Comparison of ENCODE assay signal across 8 cellular contexts in the genomic region with DNA sequence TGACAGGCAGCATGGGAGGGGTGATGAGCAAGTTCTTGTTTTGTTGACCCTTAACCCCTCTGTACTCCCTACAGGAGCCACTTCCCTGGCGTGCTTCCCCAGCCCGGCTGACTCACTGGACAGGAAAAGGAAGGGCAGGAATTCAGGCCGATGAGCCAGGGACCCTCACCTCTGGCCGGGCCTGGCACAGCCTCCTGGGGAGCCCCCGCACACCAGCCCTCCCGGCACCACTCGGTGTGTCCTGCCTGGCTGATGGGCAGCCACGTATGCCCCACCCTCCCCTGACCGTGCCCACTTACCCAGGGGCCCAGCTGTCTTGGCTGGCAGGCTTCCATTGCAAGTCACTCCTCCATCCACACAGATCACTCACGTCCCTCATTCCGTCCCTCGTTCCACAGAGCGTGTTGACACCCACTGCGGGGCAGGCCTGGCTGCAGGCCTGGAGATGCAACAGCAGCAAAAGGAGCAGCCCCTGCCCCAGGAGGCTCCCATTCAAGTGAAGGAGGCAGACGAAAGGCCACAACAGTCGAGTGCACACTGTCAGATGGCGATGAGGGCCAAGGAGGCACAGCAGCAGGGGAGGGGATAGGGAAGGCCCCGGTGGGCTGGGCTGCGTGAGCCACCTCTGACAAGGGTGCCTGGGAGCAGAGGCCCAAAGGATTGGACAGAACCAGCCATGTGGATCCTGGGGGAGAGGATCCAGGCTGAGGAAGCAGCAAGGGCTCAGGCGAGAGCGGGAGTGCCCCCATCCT. TPM values are rescaled to one million over a fixed set of nuclear protein-coding genes. Genes with fewer than 3 reads are reported as not detected.
DNase-seq lines count a peak whose midpoint lies in the region; ATAC-seq, FAIRE-seq and TF ChIP-seq lines count a peak whose summit lies in the region.
"Had no signal": no experiment of that assay in that cellular context is flagged by ENCODE, and none has a peak within 500 bp of the region (broad histone marks: within the 10 kb centered on the region; RNA-seq: fewer than 3 reads in every experiment).

No MANE protein-coding gene starts in this region.

- TF ChIP-seq CTCF in PC-3 (conservative IDR thresholded peaks at IDR 0.05; ENCODE audit: low read depth, low read length) (no peak), H1 (IDR thresholded peaks at IDR 0.05; ENCODE audit: control extremely low read depth in 1 of 3, insufficient read depth in 1 of 3, low read depth in 1 of 3, low read length in 3 of 3) (no peak)

- no peak for TF ChIP-seq POLR2A in H1 (IDR thresholded peaks at IDR 0.05; ENCODE audit: control extremely low read depth in 1 of 2, low read depth in 2 of 2, low read length in 2 of 2)

- no peak overlapping the region for H2BK5ac ChIP-seq in H1 (ENCODE audit: low read depth, low read length)
- H2BK5ac ChIP-seq in mesendoderm (ENCODE audit: low read length) = peak overlapping the region; percentile 14

- BruUV-seq in PC-3 (replicated peaks; lab: Mats Ljungman, UMichigan) = no TSS peak

- peak overlapping the region; percentile 73 for H3K27ac ChIP-seq in PC-3 (ENCODE audit: low read length)
- no peak overlapping the region for H3K27ac ChIP-seq in H1 (ENCODE audit: low read depth, low read length)
- H3K27ac ChIP-seq in mesendoderm (ENCODE audit: low read depth, low read length) = no peak overlapping the region
- peak overlapping the region; percentile 27 for H3K27ac ChIP-seq in urinary bladder (ENCODE audit: low read depth)

- peak; percentile 79 for ATAC-seq in PC-3
- ATAC-seq in GM21576 (IDR thresholded peaks at IDR 0.05; ENCODE audit: unreplicated experiment) = no peak

- H3K36me3 ChIP-seq in PC-3 (ENCODE audit: low read depth, low read length) (no peaks in the 10 kb centered on the region), H1 (ENCODE audit: control insufficient read depth in 2 of 4, insufficient read depth in 4 of 4, low read length in 3 of 4) (no peaks in the 10 kb centered on the region), mesendoderm (ENCODE audit: control insufficient read depth, insufficient read depth, low read length) (no peaks in the 10 kb centered on the region), urinary bladder (ENCODE audit: insufficient read depth) (no peaks in the 10 kb centered on the region)

- no peak for TF ChIP-seq RAD21 in H1 (IDR thresholded peaks at IDR 0.05 in 1 of 2, conservative IDR thresholded peaks at IDR 0.05 in 1 of 2; ENCODE audit: low read depth in 2 of 2, low read length in 2 of 2)

- H2BK120ac ChIP-seq in H1 (replicated peaks; ENCODE audit: low read depth, low read length) = no peak overlapping the region
- no peak overlapping the region for H2BK120ac ChIP-seq in mesendoderm (ENCODE audit: low read depth, low read length)

- H4K5ac ChIP-seq in H1 (ENCODE audit: insufficient read length, low read depth, low read length) (no peak overlapping the region), mesendoderm (ENCODE audit: low read length) (no peak overlapping the region)

- no peak overlapping the region for H3K14ac ChIP-seq in H1 (ENCODE audit: insufficient read length)

- no peaks in the 10 kb centered on the region for H3F3A ChIP-seq in PC-3 (ENCODE audit: low read length, unreplicated experiment)

- H3K9me2 ChIP-seq in PC-3 (replicated peaks; ENCODE audit: low read length) = no peaks in the 10 kb centered on the region

- H3K27me3 ChIP-seq in PC-3 (ENCODE audit: low read length) = no peaks in the 10 kb centered on the region
- H3K27me3 ChIP-seq in H1 (replicated peaks in 1 of 4; ENCODE audit: control insufficient read depth in 3 of 4, extremely low read depth in 1 of 4, insufficient read depth in 3 of 4, low read length in 3 of 4) = no peaks in the 10 kb centered on the region
- no peaks in the 10 kb centered on the region for H3K27me3 ChIP-seq in mesendoderm (ENCODE audit: insufficient read depth, low read length, poor library complexity)

- H3K9ac ChIP-seq in PC-3 (ENCODE audit: low read length) (peak overlapping the region; percentile 46), H1 (replicated peaks in 1 of 4; ENCODE audit: extremely low read depth in 1 of 4, low read depth in 3 of 4, low read length in 3 of 4) (no peak overlapping the region), mesendoderm (ENCODE audit: low read length) (no peak overlapping the region)

- TF ChIP-seq EP300 in H1 (IDR thresholded peaks at IDR 0.05; ENCODE audit: borderline replicate concordance in 1 of 2, low read depth in 2 of 2, low read length in 2 of 2) = no peak

- POLR2A ChIA-PET in PC-3 (lab: Charles Lee; ENCODE audit: unreplicated experiment) = no interaction called here
- POLR2A ChIA-PET in H1 (lab: Charles Lee; ENCODE audit: partially characterized antibody) = no interaction called here

- H3K18ac ChIP-seq in H1 (ENCODE audit: extremely low read depth, low read length) (no peak overlapping the region), mesendoderm (ENCODE audit: low read length) (no peak overlapping the region)

- H2AFZ ChIP-seq in PC-3 (ENCODE audit: low read length) (peak overlapping the region; percentile 53), H1 (ENCODE audit: low read length) (no peak overlapping the region)

- FAIRE-seq in H1 (lab: Jason Lieb, UNC) = no peak

- DNase-seq in PC-3 (peak; percentile 84), H1 (ENCODE audit: low read depth in 1 of 2, low spot score in 2 of 2) (no peak), mesendoderm (no peak), NCI-H345 treated with DMSO at 0.1 percent for 48 hours (lab: John Stamatoyannopoulos, UW; ENCODE audit: unreplicated experiment) (no peak)
- no peak for DNase-seq in stimulated activated CD4-positive, alpha-beta T cell treated with anti-CD3 and anti-CD28 coated beads, Interleukin-2, amount 100 ng/mL, for 24 hours
- DNase-seq: activated T-cell treated with anti-CD3 and anti-CD28 coated beads, Interleukin-2, amount 50 U/mL, for 1 hour had no signal

- H3K4me3 ChIP-seq in PC-3 (ENCODE audit: low read length) (no peak overlapping the region), H1 (ENCODE audit: extremely low read depth in 1 of 4, insufficient read depth in 2 of 4, low read depth in 3 of 4, low read length in 4 of 4) (no peak overlapping the region), mesendoderm (ENCODE audit: low read length) (no peak overlapping the region), urinary bladder (ENCODE audit: low read depth, low read length) (no peak overlapping the region)

- H4K8ac ChIP-seq in H1 (ENCODE audit: extremely low read depth, insufficient read depth, low read length) (peak overlapping the region; percentile 59; the same call in 1 of the 2 replicates), mesendoderm (ENCODE audit: low read depth, low read length) (no peak overlapping the region)

- H3K79me2 ChIP-seq in PC-3 (ENCODE audit: low read length) (no peaks in the 10 kb centered on the region), H1 (ENCODE audit: control insufficient read depth in 1 of 2, insufficient read depth in 2 of 2, low read length in 2 of 2) (no peaks in the 10 kb centered on the region), mesendoderm (ENCODE audit: control insufficient read depth, insufficient read depth, low read length) (no peaks in the 10 kb centered on the region)

- H3K23ac ChIP-seq in H1 (ENCODE audit: insufficient read length) (no peak overlapping the region), mesendoderm (ENCODE audit: low read length) (no peak overlapping the region)

- H3K9me3 ChIP-seq in PC-3 (ENCODE audit: low read length) (no peaks in the 10 kb centered on the region), H1 (ENCODE audit: insufficient read depth in 2 of 2, low read depth in 1 of 2, low read length in 1 of 2) (peaks cover 0 to 4% of the 10 kb centered on the region in 2 experiments; a peak in 1 of 4 replicates)

- H2BK12ac ChIP-seq in H1 (ENCODE audit: low read depth, low read length) = peak overlapping the region; percentile 63; the same call in 1 of the 2 replicates

- H4K20me1 ChIP-seq in PC-3 (ENCODE audit: low read length) = no peaks in the 10 kb centered on the region
- H4K20me1 ChIP-seq in H1 (replicated peaks in 1 of 2; ENCODE audit: control insufficient read depth in 1 of 2, insufficient read depth in 2 of 2, low read length in 2 of 2) = peaks cover 0 to 2% of the 10 kb centered on the region in 2 experiments

- WGBS in H1 (ENCODE audit: extremely low coverage in 1 of 2, insufficient coverage in 1 of 2, insufficient read length in 1 of 2, insufficient replicate concordance in 2 of 2, low coverage in 1 of 2, low lambda C conversion rate in 2 of 2, missing lambda C conversion rate in 1 of 2), 2 experiments = 87% methylated on average over 18 of the region's 21 CpGs; no CpG with 5 or more reads in 1 of the 2 experiments
- WGBS in mesendoderm (ENCODE audit: extremely low coverage, insufficient coverage, low lambda C conversion rate) = no CpG with 5 or more reads among the region's 21 CpGs
- WGBS in urinary bladder = 65% methylated on average over 21 of the region's 21 CpGs

- peaks cover 31% of the 10 kb centered on the region for H3K4me1 ChIP-seq in PC-3 (ENCODE audit: insufficient read depth, low read length)
- peaks cover 0 to 12% (median 1%) of the 10 kb centered on the region in 4 experiments; a peak in 5 of 7 replicates for H3K4me1 ChIP-seq in H1 (replicated peaks in 1 of 4; ENCODE audit: control insufficient read depth in 3 of 4, insufficient read depth in 4 of 4, low read length in 3 of 4)
- peaks cover 6% of the 10 kb centered on the region for H3K4me1 ChIP-seq in mesendoderm (ENCODE audit: control insufficient read depth, low read depth, low read length)
- H3K4me1 ChIP-seq in urinary bladder (ENCODE audit: insufficient read depth) = no peaks in the 10 kb centered on the region

- H4K91ac ChIP-seq in H1 (replicated peaks; ENCODE audit: insufficient read length, low read length) = peak overlapping the region; percentile 89

- H3K79me1 ChIP-seq in H1 (ENCODE audit: low read depth, low read length) (no peaks in the 10 kb centered on the region), mesendoderm (ENCODE audit: low read length) (no peaks in the 10 kb centered on the region)

- peaks cover 7% of the 10 kb centered on the region; the same call in 1 of the 2 replicates for H3K23me2 ChIP-seq in H1 (ENCODE audit: low read depth, low read length)

- H2BK15ac ChIP-seq in H1 (ENCODE audit: low read length) (0 out of 2 replicates have a peak overlapping the region, but pooled peaks have one; percentile 88), mesendoderm (replicated peaks; ENCODE audit: low read depth) (no peak overlapping the region)

- CTCF ChIA-PET in PC-3 (lab: Charles Lee) (no interaction called here), H1 (lab: Charles Lee; ENCODE audit: partially characterized antibody) (no interaction called here)

- H3K4ac ChIP-seq in H1 (replicated peaks; ENCODE audit: insufficient read length, low read depth, low read length) = no peak overlapping the region
- H3K4ac ChIP-seq in mesendoderm (ENCODE audit: low read depth, low read length) = no peak overlapping the region

- H3K56ac ChIP-seq in H1 (replicated peaks; ENCODE audit: insufficient read length, low read depth, low read length) = no peak overlapping the region
- peak overlapping the region; percentile 76 for H3K56ac ChIP-seq in mesendoderm (ENCODE audit: low read length)

- peak overlapping the region; percentile 43 for H3K4me2 ChIP-seq in PC-3 (ENCODE audit: low read length)
- H3K4me2 ChIP-seq in H1 (ENCODE audit: insufficient read depth in 1 of 2, low read depth in 2 of 2, low read length in 2 of 2) = no peak overlapping the region
- H3K4me2 ChIP-seq in mesendoderm (ENCODE audit: low read length) = no peak overlapping the region

- intact Hi-C loops in PC-3 (cut with micrococcal nuclease) = loop anchor here (5.0 kb wide), 1 partner anchor 113 kb away; no protein-coding TSS in a partner anchor

- H2BK20ac ChIP-seq in H1 (ENCODE audit: low read length) = no peak overlapping the region

- H2AK5ac ChIP-seq in H1 (ENCODE audit: low read depth, low read length) = no peak overlapping the region
- H2AK5ac ChIP-seq in mesendoderm (ENCODE audit: low read length) = peak overlapping the region; percentile 18

RNA-seq across cellular contexts. Expression of a gene that starts 19.7 kb away (rescaled TPM):
- 153 and 174 TPM in 2 replicates for total RNA-seq in PC-3 (2014; rRNA removed)
- total RNA-seq in H1 (2021; fragmentation: NEBNext Ultra II Directional; extraction: Animal tissue kit (Norgen Biotek cat#: 25700)) = 164 and 168 TPM in 2 replicates
- polyA plus RNA-seq in H1 (2011; rRNA removed) = 173 and 319 TPM in 2 replicates
- polyA plus RNA-seq in H1 (2011; cell fraction: cytosol; rRNA removed) = 270 TPM
- polyA plus RNA-seq in H1 (2011; cell fraction: nucleus; rRNA removed) = 124 TPM
- 202 to 227 TPM (median 219 TPM) in 4 replicates for polyA plus RNA-seq in H1 (2012, experiment 1 of 2)
- 250 TPM for polyA plus RNA-seq in H1 (2012, experiment 2 of 2)
- polyA plus RNA-seq in H1 (2013, experiment 1 of 2) = 461 TPM
- polyA plus RNA-seq in H1 (2013, experiment 2 of 2) = 438 TPM
- 187 and 223 TPM in 2 replicates for polyA minus RNA-seq in H1 (2011; rRNA and poly(A)+ RNA removed)
- polyA minus RNA-seq in H1 (2011; cell fraction: cytosol; rRNA and poly(A)+ RNA removed) = 121 TPM
- 81.6 TPM for polyA minus RNA-seq in H1 (2011; cell fraction: nucleus; rRNA and poly(A)+ RNA removed)
- 228 TPM for polyA plus RNA-seq in mesendoderm (2013, experiment 1 of 2)
- 229 TPM for polyA plus RNA-seq in mesendoderm (2013, experiment 2 of 2)
- total RNA-seq in urinary bladder = 215 TPM
- polyA plus RNA-seq in urinary bladder = 554 TPM

RNA-seq across cellular contexts. Expression of a gene that starts 56.0 kb away (rescaled TPM):
- total RNA-seq in PC-3 (2014; rRNA removed) (not detected in 2 replicates), urinary bladder (61.8 TPM)
- total RNA-seq in H1 (2021; fragmentation: NEBNext Ultra II Directional; extraction: Animal tissue kit (Norgen Biotek cat#: 25700)) = 0.60 and 0.63 TPM in 2 replicates
- polyA plus RNA-seq in H1 (2011; rRNA removed) (0.39 and 0.67 TPM in 2 replicates), urinary bladder (97.0 TPM)
- polyA plus RNA-seq in H1 (2011; cell fraction: cytosol; rRNA removed) = 0.40 TPM
- polyA plus RNA-seq in H1 (2011; cell fraction: nucleus; rRNA removed) = 1.1 TPM
- polyA plus RNA-seq in H1 (2012, experiment 1 of 2) = 0.54 to 0.73 TPM (median 0.56 TPM) in 4 replicates
- polyA plus RNA-seq in H1 (2012, experiment 2 of 2) = 0.18 TPM
- 0.28 TPM for polyA plus RNA-seq in H1 (2013, experiment 1 of 2)
- polyA plus RNA-seq in H1 (2013, experiment 2 of 2) = 0.17 TPM
- 1.2 and 1.5 TPM in 2 replicates for polyA minus RNA-seq in H1 (2011; rRNA and poly(A)+ RNA removed)
- 0.37 TPM for polyA minus RNA-seq in H1 (2011; cell fraction: cytosol; rRNA and poly(A)+ RNA removed)
- 1.7 TPM for polyA minus RNA-seq in H1 (2011; cell fraction: nucleus; rRNA and poly(A)+ RNA removed)
- 0.15 TPM for polyA plus RNA-seq in mesendoderm (2013, experiment 1 of 2)
- 0.15 TPM for polyA plus RNA-seq in mesendoderm (2013, experiment 2 of 2)

Comparison
In these comparisons a context has a peak if more than half of its experiments do, and no peak if none do; other contexts are left out.
1. H3K27ac ChIP-seq: peak in PC-3 (single experiment) and urinary bladder (single experiment); none in H1 (single experiment) and mesendoderm (single experiment).
2. RNA of a gene that starts 56.0 kb away (total RNA-seq): 61.8 TPM in urinary bladder (single experiment); 0.60 to 0.63 TPM in H1 and not detected in PC-3; every median in the first group is over 10 times any median in the second.